ENCODE assay signal across 15 cellular contexts in genomic region chr15:88238618-88239430, GRCh38. TPM values are rescaled to one million over a fixed set of nuclear protein-coding genes. Genes with fewer than 3 reads are reported as not detected.
A peak's percentile ranks its signal among the peaks of the same experiment; 100 is the strongest.
DNase-seq lines count a peak whose midpoint lies in the region; ATAC-seq and TF ChIP-seq lines count a peak whose summit lies in the region.
"Had no signal": no experiment of that assay in that cellular context is flagged by ENCODE, and none has a peak within 500 bp of the region (broad histone marks: within the 10 kb centered on the region; RNA-seq: fewer than 3 reads in every experiment).

No MANE protein-coding gene starts in this region.

- H3K9me3 Mint-ChIP-seq in progenitor cell of endocrine pancreas (ENCODE audit: low read depth): no peaks in the 10 kb centered on the region
- H3K9me3 Mint-ChIP-seq in WTC11: peaks cover 14% of the 10 kb centered on the region
- H3K9me3 Mint-ChIP-seq in stimulated activated naive B cell treated with anti-CD40 and anti-IgM and Interleukin-4, amounts not matched to agents 10 μg/mL and 1 μg/mL and 100 μg/mL, for 72 hours: no peaks in the 10 kb centered on the region

- POLR2A ChIA-PET in WTC11 (lab: Charles Lee): interaction anchor here (0.6 kb wide), 1 partner anchor 95 kb away, joined by 4 read pairs; no protein-coding TSS in a partner anchor

- H3K36me3 Mint-ChIP-seq in progenitor cell of endocrine pancreas (ENCODE audit: insufficient read depth) (no peaks in the 10 kb centered on the region), WTC11 (peaks cover 7% of the 10 kb centered on the region; the same call in 1 of the 2 replicates)
- no peaks in the 10 kb centered on the region for H3K36me3 Mint-ChIP-seq in stimulated activated naive B cell treated with anti-CD40 and anti-IgM and Interleukin-4, amounts not matched to agents 10 μg/mL and 1 μg/mL and 100 μg/mL, for 72 hours
- H3K36me3 Mint-ChIP-seq: CD4-positive, CD25-positive, alpha-beta regulatory T cell had no signal

- H3K4me3 Mint-ChIP-seq in progenitor cell of endocrine pancreas (ENCODE audit: low read depth) (no peak overlapping the region), WTC11 (no peak overlapping the region)
- no peak overlapping the region for H3K4me3 Mint-ChIP-seq in stimulated activated naive B cell treated with anti-CD40 and anti-IgM and Interleukin-4, amounts not matched to agents 10 μg/mL and 1 μg/mL and 100 μg/mL, for 72 hours
- H3K4me3 Mint-ChIP-seq: CD4-positive, CD25-positive, alpha-beta regulatory T cell had no signal

- TF ChIP-seq CTCF in progenitor cell of endocrine pancreas (IDR thresholded peaks at IDR 0.05; ENCODE audit: unreplicated experiment) (no peak), WTC11 (IDR thresholded peaks at IDR 0.05) (no peak)

- no peaks in the 10 kb centered on the region for H3K4me1 Mint-ChIP-seq in progenitor cell of endocrine pancreas (ENCODE audit: low read depth)
- peaks cover 29% of the 10 kb centered on the region for H3K4me1 Mint-ChIP-seq in WTC11
- H3K4me1 Mint-ChIP-seq in stimulated activated naive B cell treated with anti-CD40 and anti-IgM and Interleukin-4, amounts not matched to agents 10 μg/mL and 1 μg/mL and 100 μg/mL, for 72 hours: peaks cover 0 to 1% of the 10 kb centered on the region in 2 donors
- H3K4me1 Mint-ChIP-seq: CD4-positive, CD25-positive, alpha-beta regulatory T cell had no signal

- peaks cover 9% of the 10 kb centered on the region for H3K27me3 Mint-ChIP-seq in progenitor cell of endocrine pancreas
- H3K27me3 Mint-ChIP-seq in WTC11 (ENCODE audit: low read depth): no peaks in the 10 kb centered on the region
- peaks cover 26 to 36% of the 10 kb centered on the region in 2 donors for H3K27me3 Mint-ChIP-seq in stimulated activated naive B cell treated with anti-CD40 and anti-IgM and Interleukin-4, amounts not matched to agents 10 μg/mL and 1 μg/mL and 100 μg/mL, for 72 hours

- ATAC-seq in WTC11: no peak
- no peak for ATAC-seq in stimulated activated naive B cell treated with anti-CD40 and anti-IgM and Interleukin-4, amounts not matched to agents 10 μg/mL and 1 μg/mL and 100 μg/mL, for 72 hours (replicated peaks)
- ATAC-seq: stimulated activated naive CD8-positive, alpha-beta T cell treated with anti-CD3 and anti-CD28 coated beads, Interleukin-15, Interleukin-2, amounts not matched to agents 100 U/mL and 50 U/mL, for 24 hours had no signal

- in situ Hi-C loops in SK-MEL-5 (cut with HindIII; ENCODE audit: low pct_unique_long_range_greater_than_20kb, low sequenced_read_pairs): no loop called here

- CTCF ChIA-PET in WTC11 (lab: Charles Lee): interaction anchor here (1.0 to 1.2 kb wide), 2 partner anchors 8 to 20 kb away, joined by 3 to 4 read pairs; no protein-coding TSS in a partner anchor

- DNase-seq in Daoy (ENCODE audit: low read depth) (peak; percentile 20), SK-MEL-5 (ENCODE audit: low read depth, low spot score) (peak; percentile 99), fibroblast of peridontal ligament (ENCODE audit: extremely low read depth) (peak; percentile 47), progenitor cell of endocrine pancreas (ENCODE audit: low spot score, unreplicated experiment) (no peak), WTC11 (ENCODE audit: low spot score) (no peak), amygdala (lab: John Stamatoyannopoulos, UW) (no peak)
- DNase-seq in activated naive CD4-positive, alpha-beta T cell treated with anti-CD3 and anti-CD28 coated beads, Interleukin-2, amount 50 U/mL, for 16 hours: no peak
- DNase-seq in stimulated activated naive B cell treated with anti-CD40 and anti-IgM and Interleukin-4, amounts not matched to agents 10 μg/mL and 1 μg/mL and 100 μg/mL, for 72 hours: no peak
- DNase-seq: activated T-cell treated with anti-CD3 and anti-CD28 coated beads for 4 hours; CD4-positive, CD25-positive, alpha-beta regulatory T cell; MG63; NCI-H446 treated with DMSO at 0.1 percent for 48 hours; stimulated activated CD4-positive, alpha-beta T cell treated with anti-CD3 and anti-CD28 coated beads, Interleukin-4, amount 100 ng/mL, for 4 hours; stimulated activated naive CD8-positive, alpha-beta T cell treated with anti-CD3 and anti-CD28 coated beads, Interleukin-15, Interleukin-2, amounts not matched to agents 100 U/mL and 50 U/mL, for 24 hours had no signal

- H3K27ac Mint-ChIP-seq in progenitor cell of endocrine pancreas: peak overlapping the region; percentile 47
- H3K27ac Mint-ChIP-seq in WTC11: no peak overlapping the region
- H3K27ac Mint-ChIP-seq in stimulated activated naive B cell treated with anti-CD40 and anti-IgM and Interleukin-4, amounts not matched to agents 10 μg/mL and 1 μg/mL and 100 μg/mL, for 72 hours: no peak overlapping the region
- H3K27ac Mint-ChIP-seq: CD4-positive, CD25-positive, alpha-beta regulatory T cell had no signal

TF ChIP-seq in WTC11, 78 proteins besides CTCF, POLR2A, EP300 and RAD21:
- no peak for TF ChIP-seq ERG (CRISPR knock-in tag; IDR thresholded peaks at IDR 0.05)
- no peak for TF ChIP-seq GRHL2 (CRISPR knock-in tag; IDR thresholded peaks at IDR 0.05; ENCODE audit: insufficient replicate concordance, severe bottlenecking)
- TF ChIP-seq ZNF671 (CRISPR knock-in tag; IDR thresholded peaks at IDR 0.05): no peak
- TF ChIP-seq ATF2 (CRISPR knock-in tag; IDR thresholded peaks at IDR 0.05; ENCODE audit: borderline replicate concordance, low read depth): no peak
- no peak for TF ChIP-seq ZBTB21 (CRISPR knock-in tag; IDR thresholded peaks at IDR 0.05; ENCODE audit: borderline replicate concordance)
- no peak for TF ChIP-seq ATF3 (CRISPR knock-in tag; conservative IDR thresholded peaks at IDR 0.05)

RNA-seq across cellular contexts. Expression of gene NTRK3, which starts 17.7 kb away (rescaled TPM):
- total RNA-seq in Daoy (2014; rRNA removed; shearing (Covaris generic)): 0.39 and 0.80 TPM in 2 replicates
- total RNA-seq in SK-MEL-5 (2014; rRNA removed; shearing (Covaris generic)): 0.05 TPM in 1 of 2 replicates, not detected in the other
- polyA plus RNA-seq in SK-MEL-5 (2015; cell fraction: cytosol; rRNA removed): 0.08 and 0.35 TPM in 2 replicates
- 0.33 and 1.5 TPM in 2 replicates for polyA plus RNA-seq in SK-MEL-5 (2015; cell fraction: nucleus; rRNA removed)
- total RNA-seq in progenitor cell of endocrine pancreas: not detected in 2 replicates
- total RNA-seq in WTC11 (2021): 8.2 to 12.3 TPM (median 10.3 TPM) in 3 replicates
- total RNA-seq: CD4-positive, CD25-positive, alpha-beta regulatory T cell; pulmonary artery endothelial cell had no signal
- polyA plus RNA-seq: CD4-positive, CD25-positive, alpha-beta regulatory T cell had no signal

Comparison
In these comparisons a context has a peak if more than half of its experiments do, and no peak if none do; other contexts are left out.
1. DNase-seq: peak in Daoy (single experiment), SK-MEL-5 (single experiment) and fibroblast of peridontal ligament (single experiment); none in progenitor cell of endocrine pancreas (single experiment), WTC11 (single experiment), activated naive CD4-positive, alpha-beta T cell treated with anti-CD3 and anti-CD28 coated beads, Interleukin-2, amount 50 U/mL, for 16 hours (single experiment), stimulated activated naive B cell treated with anti-CD40 and anti-IgM and Interleukin-4, amounts not matched to agents 10 μg/mL and 1 μg/mL and 100 μg/mL, for 72 hours (single experiment) and amygdala (0 of 56).